8 cellular contexts compared by ENCODE assay signal in genomic region chr14:24212924-24213865, GRCh38. TPM values are rescaled to one million over a fixed set of nuclear protein-coding genes. Genes with fewer than 3 reads are reported as not detected.
DNase-seq lines count a peak whose midpoint lies in the region; ATAC-seq and TF ChIP-seq lines count a peak whose summit lies in the region.

TSS of gene CHMP4A (minus strand) at chr14:24213488. CDS start at chr14:24213439, 49 bp downstream.

- H3K27ac Mint-ChIP-seq in activated CD4-positive, alpha-beta T cell treated with anti-CD3 and anti-CD28 coated beads for 36 hours = peak within 1 kb of the TSS; percentile 95

- H3K4me1 Mint-ChIP-seq in activated CD4-positive, alpha-beta T cell treated with anti-CD3 and anti-CD28 coated beads for 36 hours = peaks cover 50% of the 10 kb centered on the region

- H3K4me3 Mint-ChIP-seq in activated CD4-positive, alpha-beta T cell treated with anti-CD3 and anti-CD28 coated beads for 36 hours = peak within 1 kb of the TSS; percentile 94

- H3K36me3 ChIP-seq in kidney epithelial cell (ENCODE audit: control insufficient read depth, insufficient read depth, low read length) = peaks cover 3% of the 10 kb centered on the region

- no peaks in the 10 kb centered on the region for H3K27me3 Mint-ChIP-seq in activated CD4-positive, alpha-beta T cell treated with anti-CD3 and anti-CD28 coated beads for 36 hours

- no peaks in the 10 kb centered on the region for H3K27me3 ChIP-seq in kidney epithelial cell (ENCODE audit: control insufficient read depth, insufficient read depth, low read length)

- CTCF ChIA-PET in activated CD4-positive, alpha-beta T cell treated with anti-CD3 and anti-CD28 coated beads for 36 hours (lab: Charles Lee) = interaction anchor here (0.6 to 3.8 kb wide), 14 partner anchors 15 to 223 kb away, joined by 3 to 44 read pairs (median 7); partner anchors contain the start of genes CIDEB, DHRS1, IPO4 and LTB4R

- H3K36me3 Mint-ChIP-seq in activated CD4-positive, alpha-beta T cell treated with anti-CD3 and anti-CD28 coated beads for 36 hours (ENCODE audit: low read depth) = peaks cover 50% of the 10 kb centered on the region

- intact Hi-C loops in activated CD4-positive, alpha-beta T cell treated with anti-CD3 and anti-CD28 coated beads for 36 hours (cut with DNase I, micrococcal nuclease) = loop anchor here (1.0 to 2.0 kb wide), 14 partner anchors 18 to 229 kb away; partner anchors contain the start of genes DHRS1 (in 2 of the 2), GMPR2 (in 2 of the 2), NEDD8 (in 2 of the 2) and NOP9 (in 2 of the 2)

- peak within 1 kb of the TSS; percentile 94 for H3K4me3 ChIP-seq in choroid plexus epithelial cell (ENCODE audit: low read depth, low read length)
- H3K4me3 ChIP-seq in kidney epithelial cell (ENCODE audit: low read depth, low read length) = peak within 1 kb of the TSS; percentile 77

- DNase-seq in Ammon's horn (ENCODE audit: low spot score) (peak; percentile 98), GM19238 (ENCODE audit: insufficient read length, low spot score) (peak; percentile 94), NCI-H524 (lab: John Stamatoyannopoulos, UW) (peak; percentile 98 to 99), choroid plexus epithelial cell (ENCODE audit: low read depth) (peak; percentile 99), kidney epithelial cell (ENCODE audit: low read depth) (peak; percentile 96)
- DNase-seq in activated CD4-positive, alpha-beta T cell treated with anti-CD3 and anti-CD28 coated beads for 36 hours = peak; percentile 99
- DNase-seq in stimulated activated CD4-positive, alpha-beta T cell treated with anti-CD3 and anti-CD28 coated beads, Interleukin-15, amount 100 ng/mL, for 48 hours (ENCODE audit: low read depth in 2 of 2) = peak; percentile 96

- peak; percentile 79 for ATAC-seq in HG03442 (IDR thresholded peaks at IDR 0.05; ENCODE audit: unreplicated experiment)
- ATAC-seq in activated CD4-positive, alpha-beta T cell treated with anti-CD3 and anti-CD28 coated beads for 36 hours = peak; percentile 82

- POLR2A ChIA-PET in activated CD4-positive, alpha-beta T cell treated with anti-CD3 and anti-CD28 coated beads for 36 hours (lab: Charles Lee) = interaction anchor here (0.5 to 2.3 kb wide), 17 partner anchors 13 to 1342 kb away, joined by 3 to 18 read pairs (median 4); partner anchors contain the start of genes DCAF11, EMC9, GMPR2 and IPO4

- TF ChIP-seq CTCF in choroid plexus epithelial cell (conservative IDR thresholded peaks at IDR 0.05; ENCODE audit: low read depth, low read length) = peak; percentile 51
- TF ChIP-seq CTCF in kidney epithelial cell (IDR thresholded peaks at IDR 0.05; ENCODE audit: insufficient read depth, low read length, poor library complexity, severe bottlenecking) = peak; percentile 47

- no peaks in the 10 kb centered on the region for H3K9me3 Mint-ChIP-seq in activated CD4-positive, alpha-beta T cell treated with anti-CD3 and anti-CD28 coated beads for 36 hours (ENCODE audit: low read depth)

RNA-seq across cellular contexts. Expression of gene CHMP4A, which starts in this region (rescaled TPM):
- 10 to 100 TPM; 48.8 to 73.0 TPM for total RNA-seq in activated CD4-positive, alpha-beta T cell treated with anti-CD3 and anti-CD28 coated beads for 36 hours
- total RNA-seq in kidney epithelial cell = 92.8 and 112 TPM in 2 replicates

Comparison
In these comparisons a context has a peak if more than half of its experiments do, and no peak if none do; other contexts are left out.
1. Peak in every context shown above with its lines: DNase-seq, ATAC-seq and H3K4me3 ChIP-seq.